17 cellular contexts compared by ENCODE assay signal in the genomic region with DNA sequence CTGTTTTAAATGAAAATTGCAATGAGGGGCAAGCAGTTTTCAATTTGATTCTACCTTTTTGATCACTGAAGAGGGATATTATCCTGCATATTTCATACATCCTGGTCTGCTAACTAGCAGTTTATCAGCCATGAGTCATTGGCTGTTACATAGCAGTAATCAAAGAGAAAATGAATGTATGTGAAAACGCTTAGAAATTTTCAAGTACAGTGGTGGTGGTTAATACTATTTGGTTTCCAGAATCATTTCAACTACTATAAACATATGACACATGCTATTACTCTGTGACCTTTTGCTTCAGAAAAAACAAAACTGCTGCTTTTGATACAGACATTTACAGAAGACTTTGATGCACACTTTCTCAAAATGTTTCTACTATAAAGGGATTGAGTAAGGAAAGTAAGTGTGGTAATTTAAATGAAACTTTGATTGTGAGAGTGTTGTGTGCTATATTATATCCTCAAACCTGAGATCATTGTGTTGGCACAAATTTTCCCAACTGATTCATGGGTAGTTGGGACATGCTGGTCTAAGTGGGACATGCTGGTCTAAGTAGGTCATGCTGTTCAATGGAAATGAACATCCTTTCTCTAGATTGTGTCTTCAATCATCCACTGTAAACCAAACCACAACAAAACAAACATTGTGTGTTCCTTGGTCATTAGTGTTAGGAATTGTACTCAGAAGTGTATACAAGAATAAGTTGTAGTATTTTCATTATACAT. TPM values are rescaled to one million over a fixed set of nuclear protein-coding genes. Genes with fewer than 3 reads are reported as not detected.
A peak's percentile ranks its signal among the peaks of the same experiment; 100 is the strongest.
DNase-seq lines count a peak whose midpoint lies in the region; ATAC-seq and TF ChIP-seq lines count a peak whose summit lies in the region.
"Had no signal": no experiment of that assay in that cellular context is flagged by ENCODE, and none has a peak within 500 bp of the region (broad histone marks: within the 10 kb centered on the region; RNA-seq: fewer than 3 reads in every experiment).

No MANE protein-coding gene starts in this region.

- no peak overlapping the region for H3K14ac ChIP-seq in mesenchymal stem cell (ENCODE audit: low read length in 2 of 2)

- H2BK120ac ChIP-seq in mesenchymal stem cell (ENCODE audit: low read depth, low read length), result no peak overlapping the region

- H3K27me3 ChIP-seq in brain microvascular endothelial cell (replicated peaks) (no peaks in the 10 kb centered on the region), mesenchymal stem cell (ENCODE audit: control insufficient read depth in 1 of 2, insufficient read depth in 1 of 2, low read length in 2 of 2) (no peaks in the 10 kb centered on the region)
- H3K27me3 ChIP-seq: colonic mucosa, esophagus muscularis mucosa had no signal

- TF ChIP-seq CTCF in brain microvascular endothelial cell (IDR thresholded peaks at IDR 0.05; ENCODE audit: low read depth, low read length, missing control alignments), result no peak

- ATAC-seq in activated CD4-positive, CD25-positive, alpha-beta regulatory T cell treated with anti-CD3 and anti-CD28 coated beads, Interleukin-2, amount 50 U/mL, for 24 hours, result peak; percentile 39 to 44
- ATAC-seq in GM19467 (IDR thresholded peaks at IDR 0.05; ENCODE audit: unreplicated experiment), result no peak
- ATAC-seq in GM18505 (IDR thresholded peaks at IDR 0.05; ENCODE audit: unreplicated experiment), result no peak

- H3K4me3 ChIP-seq in brain microvascular endothelial cell (ENCODE audit: low read depth, low read length), result no peak overlapping the region
- H3K4me3 ChIP-seq in mesenchymal stem cell (ENCODE audit: insufficient read depth in 1 of 2, low read depth in 1 of 2, low read length in 2 of 2), result no peak overlapping the region
- H3K4me3 ChIP-seq: colonic mucosa, esophagus muscularis mucosa, PC-9 had no signal

- H2BK5ac ChIP-seq in mesenchymal stem cell (ENCODE audit: low read depth, low read length, poor library complexity, severe bottlenecking), result no peak overlapping the region

- no peaks in the 10 kb centered on the region for H3K9me3 ChIP-seq in mesenchymal stem cell (ENCODE audit: control insufficient read depth, low read length)
- H3K9me3 ChIP-seq: colonic mucosa, esophagus muscularis mucosa had no signal

- in situ Hi-C loops in brain microvascular endothelial cell (cut with HindIII; ENCODE audit: low pct_ligation_motif_present, low sequenced_read_pairs), result no loop called here

- no peak overlapping the region for H3K4me2 ChIP-seq in mesenchymal stem cell (ENCODE audit: low read length, poor library complexity, severe bottlenecking)
- H3K4me2 ChIP-seq: PC-9 had no signal

- H3K27ac ChIP-seq in brain microvascular endothelial cell, result peak overlapping the region; percentile 27
- peak overlapping the region; percentile 41 for H3K27ac ChIP-seq in mesenchymal stem cell (ENCODE audit: low read length, poor library complexity, severe bottlenecking)
- H3K27ac ChIP-seq: colonic mucosa, esophagus muscularis mucosa, PC-9 had no signal

- H3K9ac ChIP-seq in mesenchymal stem cell (ENCODE audit: low read length), result peak overlapping the region; percentile 9

- H2AK5ac ChIP-seq in mesenchymal stem cell (ENCODE audit: low read length, severe bottlenecking), result no peak overlapping the region

- no peak for DNase-seq in activated CD4-positive, CD25-positive, alpha-beta regulatory T cell treated with anti-CD3 and anti-CD28 coated beads, Interleukin-2, amount 50 U/mL, for 72 hours
- peak; percentile 50 for DNase-seq in LHCN-M2 (ENCODE audit: low read depth)
- DNase-seq in brain microvascular endothelial cell, result peak; percentile 38
- DNase-seq in mesenchymal stem cell, result peak; percentile 87
- no peak for DNase-seq in NCI-H2029 treated with DMSO at 0.1 percent for 48 hours (lab: John Stamatoyannopoulos, UW)
- DNase-seq: activated CD4-positive, alpha-beta T cell treated with anti-CD3 and anti-CD28 coated beads for 1 hour; activated effector memory CD4-positive, alpha-beta T cell treated with anti-CD3 and anti-CD28 coated beads, Interleukin-2, amount 50 U/mL, for 16 hours; colonic mucosa; H7; KBM-7; NCI-H1417 treated with DMSO at 0.1 percent for 48 hours; PC-9; SW 1271 had no signal

- no peak overlapping the region for H2AFZ ChIP-seq in mesenchymal stem cell (ENCODE audit: low read depth, low read length)
- H2AFZ ChIP-seq: PC-9 had no signal

- no peak overlapping the region for H3K23ac ChIP-seq in mesenchymal stem cell (ENCODE audit: low read length in 2 of 2)

- no peak overlapping the region for H3K18ac ChIP-seq in mesenchymal stem cell (ENCODE audit: low read depth in 1 of 2, low read length in 2 of 2)

- no peak overlapping the region for H3K4ac ChIP-seq in mesenchymal stem cell (ENCODE audit: low read depth in 1 of 2, low read length in 2 of 2)

- no peak overlapping the region for H4K8ac ChIP-seq in mesenchymal stem cell (ENCODE audit: low read length)

- H3K36me3 ChIP-seq in brain microvascular endothelial cell (replicated peaks) (peaks cover 35% of the 10 kb centered on the region), mesenchymal stem cell (ENCODE audit: control insufficient read depth in 1 of 2, insufficient read depth in 2 of 2, low read depth in 1 of 2, low read length in 2 of 2) (peaks cover 21 to 70% of the 10 kb centered on the region in 2 experiments)

- H2BK12ac ChIP-seq in mesenchymal stem cell (ENCODE audit: low read length in 2 of 2), result no peak overlapping the region

- peaks cover 16% of the 10 kb centered on the region for H3K79me1 ChIP-seq in mesenchymal stem cell (replicated peaks; ENCODE audit: low read length, poor library complexity, severe bottlenecking)

- TF ChIP-seq POLR2A in GM18505 (IDR thresholded peaks at IDR 0.05; ENCODE audit: borderline replicate concordance, extremely low read depth, insufficient read depth, insufficient read length), result no peak

- H3K4me1 ChIP-seq in mesenchymal stem cell (ENCODE audit: control insufficient read depth, insufficient read depth, low read depth, low read length), result peaks cover 1% of the 10 kb centered on the region

- no peak overlapping the region for H2BK15ac ChIP-seq in mesenchymal stem cell (ENCODE audit: low read depth, poor library complexity, severe bottlenecking)

- WGBS in mesenchymal stem cell, result no CpG with 5 or more reads among the region's 1 CpG

- H4K91ac ChIP-seq in mesenchymal stem cell (ENCODE audit: low read length), result no peak overlapping the region

RNA-seq across cellular contexts. Expression of a gene that starts 5.1 kb away (rescaled TPM):
- 85.4 and 99.4 TPM in 2 replicates for total RNA-seq in LHCN-M2 (2014; rRNA removed)
- 54.4 TPM for polyA plus RNA-seq in LHCN-M2 (2012)
- 48.6 TPM for polyA plus RNA-seq in mesenchymal stem cell (2013, experiment 1 of 2)
- 52.3 TPM for polyA plus RNA-seq in mesenchymal stem cell (2013, experiment 2 of 2)

RNA-seq across cellular contexts. Expression of a gene that starts 16.0 kb away (rescaled TPM):
- under 0.01 TPM in 1 of 2 replicates, not detected in the other for total RNA-seq in LHCN-M2 (2014; rRNA removed)
- 0.02 TPM for polyA plus RNA-seq in LHCN-M2 (2012)
- polyA plus RNA-seq in mesenchymal stem cell (2013, experiment 1 of 2), result 0.10 TPM
- polyA plus RNA-seq in mesenchymal stem cell (2013, experiment 2 of 2), result 0.11 TPM
- total RNA-seq: PC-9 had no signal

RNA-seq across cellular contexts. Expression of a gene that starts 38.8 kb away (rescaled TPM):
- 53.5 and 113 TPM in 2 replicates for total RNA-seq in LHCN-M2 (2014; rRNA removed)
- 57.3 TPM for polyA plus RNA-seq in LHCN-M2 (2012)
- polyA plus RNA-seq in mesenchymal stem cell (2013, experiment 1 of 2), result 40.6 TPM
- 41.0 TPM for polyA plus RNA-seq in mesenchymal stem cell (2013, experiment 2 of 2)

RNA-seq across cellular contexts. Expression of a gene that starts 50.4 kb away (rescaled TPM):
- total RNA-seq in LHCN-M2 (2014; rRNA removed), result 53.9 and 61.4 TPM in 2 replicates
- polyA plus RNA-seq in LHCN-M2 (2012), result 29.9 TPM
- 36.7 TPM for polyA plus RNA-seq in mesenchymal stem cell (2013, experiment 1 of 2)
- polyA plus RNA-seq in mesenchymal stem cell (2013, experiment 2 of 2), result 36.2 TPM

Comparison
In these comparisons a context has a peak if more than half of its experiments do, and no peak if none do; other contexts are left out.
1. ATAC-seq: peak in activated CD4-positive, CD25-positive, alpha-beta regulatory T cell treated with anti-CD3 and anti-CD28 coated beads, Interleukin-2, amount 50 U/mL, for 24 hours (2 of 2); none in GM19467 (single experiment) and GM18505 (single experiment).
2. DNase-seq: peak in LHCN-M2 (single experiment), brain microvascular endothelial cell (single experiment) and mesenchymal stem cell (single experiment); none in activated CD4-positive, CD25-positive, alpha-beta regulatory T cell treated with anti-CD3 and anti-CD28 coated beads, Interleukin-2, amount 50 U/mL, for 72 hours (single experiment) and NCI-H2029 treated with DMSO at 0.1 percent for 48 hours (single experiment).